ENCODE assay signal across 8 cellular contexts in the genomic region with DNA sequence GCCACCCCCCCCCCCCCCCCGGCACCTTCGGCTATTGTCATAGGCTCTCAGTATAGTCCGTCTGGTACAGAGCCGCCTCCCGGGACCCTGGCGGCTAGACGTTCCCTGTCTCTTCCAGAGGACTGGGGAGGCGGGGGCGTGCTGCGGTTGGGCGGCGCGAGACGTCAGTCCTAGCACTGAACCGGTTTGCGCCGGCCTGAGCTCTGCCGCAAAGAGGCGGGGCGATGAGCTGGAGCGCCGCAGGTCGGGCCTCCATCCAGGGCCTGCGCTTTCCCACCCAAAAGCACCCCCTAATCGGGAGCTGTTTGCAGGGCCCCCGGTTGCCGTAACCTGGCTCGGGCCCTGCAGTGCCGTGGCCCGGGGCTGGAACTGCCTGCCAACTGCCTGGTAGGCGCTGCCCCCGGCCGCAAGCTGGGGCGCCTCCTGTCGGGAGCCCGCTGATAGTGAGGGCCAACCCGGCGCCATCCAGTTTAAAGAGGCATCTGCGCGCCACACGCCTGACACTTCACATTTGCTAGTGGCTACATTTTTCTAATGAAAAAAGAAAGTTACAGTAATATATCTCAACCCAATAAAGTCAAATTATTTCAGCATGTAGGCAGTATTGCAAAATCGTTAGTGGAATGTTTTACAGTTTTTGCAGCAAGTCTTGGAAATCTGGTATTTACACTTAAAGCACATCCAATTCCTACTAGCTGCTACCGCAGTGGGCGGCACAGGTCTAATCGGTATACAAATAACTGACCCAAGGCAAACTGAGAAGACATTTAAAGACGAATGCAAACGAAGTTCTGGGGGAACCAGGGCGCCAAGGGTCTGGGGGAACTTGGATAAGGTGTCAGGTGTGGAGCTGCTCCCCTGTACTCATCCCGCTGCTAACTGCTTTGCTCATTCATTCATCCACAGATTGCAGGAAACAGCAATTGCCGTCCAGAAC. TPM values are rescaled to one million over a fixed set of nuclear protein-coding genes. Genes with fewer than 3 reads are reported as not detected.
DNase-seq lines count a peak whose midpoint lies in the region; ATAC-seq and TF ChIP-seq lines count a peak whose summit lies in the region.

No MANE protein-coding gene starts in this region.

- no peaks in the 10 kb centered on the region for H3K36me3 ChIP-seq in colonic mucosa

- peaks cover 4% of the 10 kb centered on the region for H3K4me1 ChIP-seq in colonic mucosa

- WGBS in lower leg skin, 2 donors: 2 to 4% methylated on average over 29 to 35 of the region's 50 CpGs

- peak; percentile 80 for TF ChIP-seq CTCF in AG04450 (IDR thresholded peaks at IDR 0.05; ENCODE audit: low read depth, low read length)
- TF ChIP-seq CTCF in colonic mucosa (IDR thresholded peaks at IDR 0.05): peak; percentile 91
- TF ChIP-seq CTCF in lower leg skin (IDR thresholded peaks at IDR 0.05): peak in 1 of 3 donors; percentile 91

- H3K27ac ChIP-seq in AG04450 (ENCODE audit: low read depth, low read length): peak overlapping the region; percentile 90
- H3K27ac ChIP-seq in colonic mucosa: peak overlapping the region; percentile 100

- H3K9ac ChIP-seq in colonic mucosa (ENCODE audit: low read depth in 2 of 2, low read length in 2 of 2): peak overlapping the region; percentile 71 to 73

- no peak for TF ChIP-seq POLR2A in lower leg skin (IDR thresholded peaks at IDR 0.05)

- POLR2A ChIA-PET in AG04450 (lab: Yijun Ruan, JAX): interaction anchor here (0.6 to 2.2 kb wide), 13 partner anchors 9 to 243 kb away, joined by 3 to 11 read pairs (median 5); a partner anchor contains a TSS

- ATAC-seq in GM18870 (IDR thresholded peaks at IDR 0.05; ENCODE audit: unreplicated experiment): peak; percentile 70
- peak; percentile 80 for ATAC-seq in HG03108 (IDR thresholded peaks at IDR 0.05; ENCODE audit: unreplicated experiment)

- intact Hi-C loops in colonic mucosa (cut with DNase I): loop anchor here (10.0 kb wide), 1 partner anchor 51 kb away; no protein-coding TSS in a partner anchor
- intact Hi-C loops in lower leg skin (cut with DNase I; ENCODE audit: low total_unique reads): no loop called here

- CTCF ChIA-PET in AG04450 (lab: Charles Lee): interaction anchor here (0.5 to 1.9 kb wide), 22 partner anchors 9 to 862 kb away, joined by 3 to 11 read pairs (median 4); no protein-coding TSS in a partner anchor

- DNase-seq in AG04450 (ENCODE audit: low read depth, low spot score) (peak; percentile 98), NCI-H2227 (lab: John Stamatoyannopoulos, UW; ENCODE audit: unreplicated experiment) (peak; percentile 86), colonic mucosa (peak; percentile 98), lower leg skin (ENCODE audit: low spot score in 2 of 2) (peak; percentile 97 to 99)
- DNase-seq in activated CD4-positive, CD25-positive, alpha-beta regulatory T cell treated with anti-CD3 and anti-CD28 coated beads, Interleukin-2, amount 50 U/mL, for 72 hours: peak; percentile 94
- peak; percentile 91 to 98 for DNase-seq in stimulated activated CD4-positive, alpha-beta T cell treated with anti-CD3 and anti-CD28 coated beads, Interleukin-4, amount 100 ng/mL, for 48 hours (ENCODE audit: low read depth in 2 of 2)

- no peaks in the 10 kb centered on the region for H3K9me3 ChIP-seq in AG04450 (ENCODE audit: control insufficient read depth, insufficient read depth, low read length)
- H3K9me3 ChIP-seq in colonic mucosa: no peaks in the 10 kb centered on the region

- H3K4me3 ChIP-seq in AG04450 (ENCODE audit: low read depth, low read length): peak overlapping the region; percentile 69
- H3K4me3 ChIP-seq in colonic mucosa: peak overlapping the region; percentile 58
- peak overlapping the region; percentile 31 for H3K4me3 ChIP-seq in lower leg skin (ENCODE audit: low read depth, poor library complexity, severe bottlenecking)

- H3K27me3 ChIP-seq in AG04450 (ENCODE audit: control insufficient read depth, insufficient read depth, low read length) (no peaks in the 10 kb centered on the region), colonic mucosa (no peaks in the 10 kb centered on the region)

RNA-seq across cellular contexts. Expression of a gene that starts 0.8 kb away (rescaled TPM):
- 288 and 295 TPM in 2 replicates for polyA plus RNA-seq in AG04450 (2011; rRNA removed)
- 272 and 340 TPM in 2 replicates for polyA minus RNA-seq in AG04450 (2011; rRNA and poly(A)+ RNA removed)
- total RNA-seq in colonic mucosa (100 to 1,000 TPM; 174 to 190 TPM), lower leg skin (100 to 1,000 TPM in 3 of 4 donors, 10 to 100 TPM in 1; 74.7 to 113 (median 106) TPM)

Comparison
In these comparisons a context has a peak if more than half of its experiments do, and no peak if none do; other contexts are left out.
1. Peak in every context shown above with its lines: DNase-seq, ATAC-seq, H3K4me3 ChIP-seq and H3K27ac ChIP-seq.